8 cellular contexts compared by ENCODE assay signal in the genomic region with DNA sequence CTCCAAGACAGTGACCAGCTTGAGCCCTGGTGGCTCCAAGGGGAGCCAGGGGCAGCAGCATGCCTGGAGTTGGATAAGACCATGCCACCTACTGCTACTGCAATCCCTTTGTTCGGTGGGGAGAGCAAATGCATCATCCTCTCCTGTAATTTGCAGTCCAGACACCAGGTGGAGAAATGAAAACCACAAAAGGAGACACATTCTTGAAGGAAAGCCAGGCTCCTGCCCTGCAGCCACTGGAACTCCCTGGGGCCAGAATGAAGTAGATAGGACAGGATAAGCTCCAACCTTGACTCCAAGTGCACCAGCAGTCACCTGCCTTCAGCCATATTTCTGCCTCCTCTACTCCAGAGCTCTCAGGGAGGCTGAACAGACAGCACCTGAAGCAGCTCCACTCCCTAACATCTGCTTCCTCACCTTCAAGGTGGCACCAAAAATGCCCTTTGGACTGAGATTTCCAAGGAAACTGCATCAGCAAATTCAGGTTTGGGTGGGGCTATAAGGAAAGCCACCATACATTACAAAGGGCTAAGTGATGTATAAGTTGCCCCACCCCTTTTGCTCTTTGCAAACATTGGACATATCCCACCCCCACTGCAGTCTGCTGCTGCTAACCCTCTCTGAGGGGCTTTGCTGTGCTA.
DNase-seq lines count a peak whose midpoint lies in the region; ATAC-seq and TF ChIP-seq lines count a peak whose summit lies in the region.

No MANE protein-coding gene starts in this region.

- no peak overlapping the region for H3K27ac ChIP-seq in ovary

- TF ChIP-seq POLR2A in NB4 (IDR thresholded peaks at IDR 0.05; ENCODE audit: extremely low read depth, insufficient read length) (no peak), ovary (IDR thresholded peaks at IDR 0.05) (no peak)

- H3K36me3 ChIP-seq in ovary: no peaks in the 10 kb centered on the region

- peak; percentile 37 for TF ChIP-seq CTCF in NB4 (IDR thresholded peaks at IDR 0.05; ENCODE audit: low read depth, low read length)
- TF ChIP-seq CTCF in fibroblast of villous mesenchyme (IDR thresholded peaks at IDR 0.05; ENCODE audit: insufficient read depth, low read depth, low read length): peak; percentile 45
- no peak for TF ChIP-seq CTCF in ovary (IDR thresholded peaks at IDR 0.05)

- ATAC-seq in GM19043 (IDR thresholded peaks at IDR 0.05; ENCODE audit: low read depth, unreplicated experiment) (peak; percentile 76), HG03565 (IDR thresholded peaks at IDR 0.05; ENCODE audit: unreplicated experiment) (no peak)

- TF ChIP-seq EP300 in ovary (IDR thresholded peaks at IDR 0.05): no peak

- H3K4me3 ChIP-seq in NB4 (ENCODE audit: low read depth, low read length): no peak overlapping the region
- no peak overlapping the region for H3K4me3 ChIP-seq in fibroblast of villous mesenchyme (ENCODE audit: low read depth, low read length)
- H3K4me3 ChIP-seq in ovary: no peak overlapping the region

- intact Hi-C loops in ovary (cut with DNase I): no loop called here

- 0 to 5% (median 0%) methylated on average over 1 of the region's 1 CpG for WGBS in ovary, 3 donors

- H3K4me1 ChIP-seq in ovary (ENCODE audit: insufficient read depth): no peaks in the 10 kb centered on the region

- DNase-seq in AML-193 (lab: John Stamatoyannopoulos, UW) (peak; percentile 60 to 64), NB4 (ENCODE audit: low read depth) (peak; percentile 66), activated T-cell treated with anti-CD3 and anti-CD28 coated beads for 4 hours (peak; percentile 31), fibroblast of villous mesenchyme (ENCODE audit: low read depth) (peak; percentile 41), retina (peak; percentile 57), ovary (no peak)

- H3K27me3 ChIP-seq in ovary: no peaks in the 10 kb centered on the region

- H3K9me3 ChIP-seq in ovary: no peaks in the 10 kb centered on the region

Comparison
In these comparisons a context has a peak if more than half of its experiments do, and no peak if none do; other contexts are left out.
1. DNase-seq: peak in AML-193 (2 of 2), NB4 (single experiment), activated T-cell treated with anti-CD3 and anti-CD28 coated beads for 4 hours (single experiment), fibroblast of villous mesenchyme (single experiment) and retina (single experiment); none in ovary (0 of 5).
2. CTCF ChIP-seq: peak in NB4 (single experiment) and fibroblast of villous mesenchyme (single experiment); none in ovary (0 of 3).